ENCODE assay signal across 23 cellular contexts in genomic region chr11:133732109-133732508, GRCh38.
"Had no signal": no experiment of that assay in that cellular context is flagged by ENCODE, and none has a peak within 500 bp of the region (broad histone marks: within the 10 kb centered on the region; RNA-seq: fewer than 3 reads in every experiment).

No MANE protein-coding gene starts in this region.

- ATAC-seq: activated CD8-positive, alpha-beta memory T cell treated with anti-CD3 and anti-CD28 coated beads, Interleukin-2, amount 10 ng/mL, durations not matched to agents 7 days and 5 days had no signal

- H3K27ac Mint-ChIP-seq: activated B cell treated with CpG ODN at 0.5 μM for 24 hours; activated CD4-positive, alpha-beta T cell treated with anti-CD3 and anti-CD28 coated beads, Interleukin-2, amount 10 ng/mL, durations not matched to agents 24 days and 14 days; activated CD8-positive, alpha-beta memory T cell treated with anti-CD3 and anti-CD28 coated beads, Interleukin-2, amount 10 ng/mL, durations not matched to agents 7 days and 5 days; activated naive CD4-positive, alpha-beta T cell treated with anti-CD3 and anti-CD28 coated beads, Interleukin-2, amount 50 U/mL, for 24 hours; activated T-cell treated with anti-CD3 and anti-CD28 coated beads, Interleukin-2, amount 50 U/mL, for 24 hours; activated T-helper 1 cell treated with anti-CD3 and anti-CD28 coated beads, Interleukin-12 subunit alpha, Interleukin-12 subunit beta, Interleukin-2, Interleukin-4 antibody, amounts not matched to agents 30 ng/mL and 10 ng/mL and 1 ng/mL, durations not matched to agents 14 hours and 24 hours and 36 hours; T-helper 1 cell treated with Interleukin-12 subunit alpha and Interleukin-12 subunit beta and Interleukin-4 antibody, amounts not matched to agents 30 μg/mL and 1 μg/mL, for 36 hours had no signal

- H3K4me2 ChIP-seq: PC-9 had no signal

- H3K9me3 Mint-ChIP-seq: activated B cell treated with CpG ODN at 0.5 μM for 24 hours; activated CD4-positive, alpha-beta T cell treated with anti-CD3 and anti-CD28 coated beads, Interleukin-2, amount 10 ng/mL, durations not matched to agents 24 days and 14 days; activated T-helper 1 cell treated with anti-CD3 and anti-CD28 coated beads, Interleukin-12 subunit alpha, Interleukin-12 subunit beta, Interleukin-2, Interleukin-4 antibody, amounts not matched to agents 30 ng/mL and 10 ng/mL and 1 ng/mL, durations not matched to agents 14 hours and 24 hours and 36 hours; T-helper 1 cell treated with Interleukin-12 subunit alpha and Interleukin-12 subunit beta and Interleukin-4 antibody, amounts not matched to agents 30 μg/mL and 1 μg/mL, for 36 hours had no signal

- H3K27ac ChIP-seq: PC-9 had no signal

- DNase-seq: activated B cell treated with CpG ODN at 0.5 μM for 24 hours; activated CD4-positive, alpha-beta T cell treated with anti-CD3 and anti-CD28 coated beads for 1 hour; activated CD4-positive, alpha-beta T cell treated with anti-CD3 and anti-CD28 coated beads, Interleukin-2, amount 10 ng/mL, durations not matched to agents 24 days and 14 days; activated CD4-positive, alpha-beta T cell treated with anti-CD3 and anti-CD28 coated beads, Interleukin-2, amount 50 U/mL, for 48 hours; activated CD8-positive, alpha-beta memory T cell treated with anti-CD3 and anti-CD28 coated beads, Interleukin-2, amount 10 ng/mL, durations not matched to agents 7 days and 5 days; activated effector memory CD4-positive, alpha-beta T cell treated with Interleukin-2 at 50 U/mL for 16 hours; activated naive CD4-positive, alpha-beta T cell; activated T-cell treated with anti-CD3 and anti-CD28 coated beads, Interleukin-2, amount 50 U/mL, for 24 hours; aorta; central memory CD4-positive, alpha-beta T cell; MM.1S; NCI-H1105; NCI-H1436; NCI-H1694 treated with DMSO at 0.1 percent for 48 hours; NCI-H2029 treated with DMSO at 0.1 percent for 48 hours; NCI-H345; NCI-H510A; NCI-H526 treated with DMSO at 0.1 percent for 48 hours; PC-9; SHP77 treated with DMSO at 0.1 percent for 48 hours had no signal

- H3K4me1 Mint-ChIP-seq: activated B cell treated with CpG ODN at 0.5 μM for 24 hours; activated CD4-positive, alpha-beta T cell treated with anti-CD3 and anti-CD28 coated beads, Interleukin-2, amount 10 ng/mL, durations not matched to agents 24 days and 14 days; activated CD8-positive, alpha-beta memory T cell treated with anti-CD3 and anti-CD28 coated beads, Interleukin-2, amount 10 ng/mL, durations not matched to agents 7 days and 5 days; activated naive CD4-positive, alpha-beta T cell treated with anti-CD3 and anti-CD28 coated beads, Interleukin-2, amount 50 U/mL, for 24 hours had no signal

- H2AFZ ChIP-seq: PC-9 had no signal

- H3K27me3 Mint-ChIP-seq: activated B cell treated with CpG ODN at 0.5 μM for 24 hours; activated CD4-positive, alpha-beta T cell treated with anti-CD3 and anti-CD28 coated beads, Interleukin-2, amount 10 ng/mL, durations not matched to agents 24 days and 14 days; activated CD8-positive, alpha-beta memory T cell treated with anti-CD3 and anti-CD28 coated beads, Interleukin-2, amount 10 ng/mL, durations not matched to agents 7 days and 5 days; activated T-cell treated with anti-CD3 and anti-CD28 coated beads, Interleukin-2, amount 50 U/mL, for 24 hours had no signal

- H3K36me3 Mint-ChIP-seq: activated CD8-positive, alpha-beta memory T cell treated with anti-CD3 and anti-CD28 coated beads, Interleukin-2, amount 10 ng/mL, durations not matched to agents 7 days and 5 days; activated naive CD4-positive, alpha-beta T cell treated with anti-CD3 and anti-CD28 coated beads, Interleukin-2, amount 50 U/mL, for 24 hours had no signal

- H3K4me3 ChIP-seq: PC-9 had no signal

- H3K4me3 Mint-ChIP-seq: activated B cell treated with CpG ODN at 0.5 μM for 24 hours; activated CD4-positive, alpha-beta T cell treated with anti-CD3 and anti-CD28 coated beads, Interleukin-2, amount 10 ng/mL, durations not matched to agents 24 days and 14 days; activated CD8-positive, alpha-beta memory T cell treated with anti-CD3 and anti-CD28 coated beads, Interleukin-2, amount 10 ng/mL, durations not matched to agents 7 days and 5 days; activated naive CD4-positive, alpha-beta T cell treated with anti-CD3 and anti-CD28 coated beads, Interleukin-2, amount 50 U/mL, for 24 hours; activated T-cell treated with anti-CD3 and anti-CD28 coated beads, Interleukin-2, amount 50 U/mL, for 24 hours; activated T-helper 1 cell treated with anti-CD3 and anti-CD28 coated beads, Interleukin-12 subunit alpha, Interleukin-12 subunit beta, Interleukin-2, Interleukin-4 antibody, amounts not matched to agents 30 ng/mL and 10 ng/mL and 1 ng/mL, durations not matched to agents 14 hours and 24 hours and 36 hours; T-helper 1 cell treated with Interleukin-12 subunit alpha and Interleukin-12 subunit beta and Interleukin-4 antibody, amounts not matched to agents 30 μg/mL and 1 μg/mL, for 36 hours had no signal
